7 cellular contexts compared by ENCODE assay signal in the genomic region with DNA sequence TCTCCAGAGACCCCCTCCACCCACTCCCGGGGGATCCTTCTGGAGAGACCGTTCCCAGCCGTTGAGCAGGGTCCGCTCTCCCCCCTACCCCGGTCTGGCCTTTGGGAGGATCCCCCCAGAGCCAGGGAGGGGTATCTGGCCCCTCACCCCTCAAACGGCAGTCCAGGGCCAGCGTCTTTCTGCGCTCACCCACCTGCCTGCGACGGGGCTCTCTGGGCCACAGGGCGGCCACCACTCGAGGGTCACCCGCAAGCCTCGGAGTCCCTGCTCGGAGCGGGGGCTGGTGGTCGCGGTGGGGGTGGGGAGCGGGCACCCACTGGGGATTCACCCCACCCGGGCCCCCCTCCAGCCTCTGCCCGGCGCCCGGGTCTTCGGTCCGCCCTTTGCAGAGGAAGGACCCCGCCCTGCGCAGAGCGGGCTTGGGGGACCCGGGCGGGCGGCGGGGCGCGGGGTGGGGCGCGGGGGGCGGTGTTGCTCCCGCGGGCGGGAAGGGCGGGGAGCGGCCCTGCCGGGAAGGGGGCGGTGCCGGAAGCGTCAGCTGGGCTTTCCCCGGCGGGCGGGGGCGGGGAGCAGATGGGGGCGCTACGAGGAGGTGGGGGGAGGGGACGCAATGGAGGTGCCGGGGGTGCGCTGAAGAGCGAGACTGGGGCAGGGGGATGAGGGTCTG. TPM values are rescaled to one million over a fixed set of nuclear protein-coding genes. Genes with fewer than 3 reads are reported as not detected.
DNase-seq lines count a peak whose midpoint lies in the region; ATAC-seq and TF ChIP-seq lines count a peak whose summit lies in the region.

No MANE protein-coding gene starts in this region.

- H3K9me3 ChIP-seq in SK-N-MC (ENCODE audit: low read depth, low read length) (no peaks in the 10 kb centered on the region), right atrium auricular region (no peaks in the 10 kb centered on the region), skeletal muscle tissue (ENCODE audit: control insufficient read depth in 3 of 3, low read length in 3 of 3) (no peaks in the 10 kb centered on the region)

- H3K27me3 ChIP-seq in right atrium auricular region = no peaks in the 10 kb centered on the region
- no peaks in the 10 kb centered on the region for H3K27me3 ChIP-seq in skeletal muscle tissue (ENCODE audit: control insufficient read depth in 3 of 3, insufficient read depth in 3 of 3, low read length in 3 of 3)

- H3K36me3 Mint-ChIP-seq in activated naive CD4-positive, alpha-beta T cell treated with anti-CD3 and anti-CD28 coated beads, Interleukin-2, amount 50 U/mL, for 72 hours = peaks cover 0 to 5% of the 10 kb centered on the region in 2 donors

- peak; percentile 37 for DNase-seq in HCEC 1CT
- DNase-seq in SK-N-MC (ENCODE audit: low read depth, low spot score) = no peak
- DNase-seq in activated naive CD4-positive, alpha-beta T cell treated with anti-CD3 and anti-CD28 coated beads, Interleukin-2, amount 50 U/mL, for 72 hours (ENCODE audit: low spot score in 2 of 2) = peak; percentile 85 to 86
- no peak for DNase-seq in right atrium auricular region (ENCODE audit: low spot score)
- no peak for DNase-seq in NCI-H1092 treated with DMSO at 0.1 percent for 48 hours (lab: John Stamatoyannopoulos, UW)

- H3K27ac ChIP-seq in SK-N-MC (peak overlapping the region; percentile 25; the same call in 1 of the 2 replicates), right atrium auricular region (peak overlapping the region; percentile 96 to 99), skeletal muscle tissue (ENCODE audit: low read depth, low read length) (peak overlapping the region; percentile 96)

- peak; percentile 1 to 29 for ATAC-seq in activated naive CD4-positive, alpha-beta T cell treated with anti-CD3 and anti-CD28 coated beads, Interleukin-2, amount 50 U/mL, for 72 hours
- no peak for ATAC-seq in HG03045 (IDR thresholded peaks at IDR 0.05; ENCODE audit: unreplicated experiment)

- H3K4me3 ChIP-seq in SK-N-MC (peak overlapping the region; percentile 75), right atrium auricular region (peak overlapping the region; percentile 34 to 54), skeletal muscle tissue (ENCODE audit: low read length in 3 of 3) (peak overlapping the region; percentile 63 to 79 (median 77))

- no peaks in the 10 kb centered on the region for H3K36me3 ChIP-seq in SK-N-MC (ENCODE audit: insufficient read depth, low read length)
- no peaks in the 10 kb centered on the region for H3K36me3 ChIP-seq in right atrium auricular region
- no peaks in the 10 kb centered on the region for H3K36me3 ChIP-seq in skeletal muscle tissue (ENCODE audit: control insufficient read depth in 3 of 3, insufficient read depth in 3 of 3, low read length in 3 of 3)

- H3K9ac ChIP-seq in SK-N-MC (ENCODE audit: insufficient read length) (peak overlapping the region; percentile 71), skeletal muscle tissue (ENCODE audit: low read depth in 1 of 3, low read length in 3 of 3) (peak overlapping the region; percentile 72 to 95 (median 90))

- peak overlapping the region in 1 of 2 donors; percentile 93 for H3K27ac Mint-ChIP-seq in activated naive CD4-positive, alpha-beta T cell treated with anti-CD3 and anti-CD28 coated beads, Interleukin-2, amount 50 U/mL, for 72 hours

- H3K9me3 Mint-ChIP-seq in activated naive CD4-positive, alpha-beta T cell treated with anti-CD3 and anti-CD28 coated beads, Interleukin-2, amount 50 U/mL, for 72 hours = no peaks in the 10 kb centered on the region

- no peak for TF ChIP-seq CTCF in right atrium auricular region (IDR thresholded peaks at IDR 0.05)

- H3K4me1 ChIP-seq in right atrium auricular region (peaks cover 0 to 86% of the 10 kb centered on the region in 2 donors), skeletal muscle tissue (ENCODE audit: control insufficient read depth in 3 of 3, insufficient read depth in 3 of 3, low read length in 3 of 3) (peaks cover 46 to 68% (median 63%) of the 10 kb centered on the region in 3 donors)

RNA-seq across cellular contexts. Expression of gene CRELD2, which starts 16.6 kb away (rescaled TPM):
- total RNA-seq in activated naive CD4-positive, alpha-beta T cell treated with anti-CD3 and anti-CD28 coated beads, Interleukin-2, amount 50 U/mL, for 72 hours = 10 to 100 TPM; 19.1 to 31.0 TPM
- total RNA-seq in right atrium auricular region (10 to 100 TPM; 16.1 to 28.5 TPM), skeletal muscle tissue (13.0 TPM)

RNA-seq across cellular contexts. Expression of gene ALG12, which starts 16.8 kb away (rescaled TPM):
- 10 to 100 TPM; 14.8 to 15.3 TPM for total RNA-seq in activated naive CD4-positive, alpha-beta T cell treated with anti-CD3 and anti-CD28 coated beads, Interleukin-2, amount 50 U/mL, for 72 hours
- total RNA-seq in right atrium auricular region (10 to 100 TPM; 19.7 to 19.8 TPM), skeletal muscle tissue (9.9 TPM)

RNA-seq across cellular contexts. Expression of gene PIM3, which starts 25.5 kb away (rescaled TPM):
- total RNA-seq in activated naive CD4-positive, alpha-beta T cell treated with anti-CD3 and anti-CD28 coated beads, Interleukin-2, amount 50 U/mL, for 72 hours = 100 to 1,000 TPM in 1 of 2 donors, 10 to 100 TPM in 1; 77.2 to 522 TPM
- total RNA-seq in right atrium auricular region (10 to 100 TPM; 64.5 to 66.9 TPM), skeletal muscle tissue (14.6 TPM)

Comparison
In these comparisons a context has a peak if more than half of its experiments do, and no peak if none do; other contexts are left out.
1. DNase-seq: peak in HCEC 1CT (single experiment) and activated naive CD4-positive, alpha-beta T cell treated with anti-CD3 and anti-CD28 coated beads, Interleukin-2, amount 50 U/mL, for 72 hours (2 of 2); none in SK-N-MC (single experiment), right atrium auricular region (single experiment) and NCI-H1092 treated with DMSO at 0.1 percent for 48 hours (single experiment).
2. H3K27ac ChIP-seq: peak in every context shown above with its lines; median percentile 98 in right atrium auricular region; 96 in skeletal muscle tissue; 25 in SK-N-MC.
3. Peak in every context shown above with its lines, with median percentiles within 50 percentile points of each other: H3K4me3 ChIP-seq.